8 cellular contexts compared by ENCODE assay signal in genomic region chr2:110858135-110858737, GRCh38.
DNase-seq lines count a peak whose midpoint lies in the region; ATAC-seq and TF ChIP-seq lines count a peak whose summit lies in the region.

No MANE protein-coding gene starts in this region.

- TF ChIP-seq CTCF in stomach (IDR thresholded peaks at IDR 0.05), result no peak
- no peak for TF ChIP-seq CTCF in right atrium auricular region (IDR thresholded peaks at IDR 0.05)

- H3K27ac ChIP-seq in stomach (no peak overlapping the region), right atrium auricular region (no peak overlapping the region)

- H3K9me3 ChIP-seq in stomach (no peaks in the 10 kb centered on the region), right atrium auricular region (no peaks in the 10 kb centered on the region)

- TF ChIP-seq EP300 in stomach (IDR thresholded peaks at IDR 0.05), result no peak

- ATAC-seq in HG03135 (IDR thresholded peaks at IDR 0.05; ENCODE audit: unreplicated experiment), result peak; percentile 90

- no peaks in the 10 kb centered on the region for H3K4me1 ChIP-seq in stomach
- no peaks in the 10 kb centered on the region for H3K4me1 ChIP-seq in right atrium auricular region

- intact Hi-C loops in stomach (cut with DNase I; ENCODE audit: low total_unique reads), result no loop called here

- peak; percentile 42 for DNase-seq in GM19240 (ENCODE audit: insufficient read length, low spot score)
- DNase-seq in activated CD4-positive, alpha-beta T cell treated with anti-CD3 and anti-CD28 coated beads for 1 hour, result peak; percentile 37
- peak; percentile 86 for DNase-seq in globus pallidus (ENCODE audit: low spot score)
- peak; percentile 34 for DNase-seq in stomach
- DNase-seq in right atrium auricular region (ENCODE audit: low spot score), result no peak
- DNase-seq in A172 (ENCODE audit: low spot score), result no peak
- DNase-seq in DMS153 (lab: John Stamatoyannopoulos, UW), result no peak

- no peak for TF ChIP-seq POLR2A in stomach (IDR thresholded peaks at IDR 0.05)

- WGBS in stomach, 5 donors, result 48 to 54% (median 51%) methylated on average over 13 of the region's 13 CpGs

- H3K27me3 ChIP-seq in stomach (peaks cover 0 to 36% (median 0%) of the 10 kb centered on the region in 3 donors), right atrium auricular region (no peaks in the 10 kb centered on the region)

- H3K4me3 ChIP-seq in stomach (no peak overlapping the region), right atrium auricular region (no peak overlapping the region)

- H3K36me3 ChIP-seq in stomach, result no peaks in the 10 kb centered on the region
- no peaks in the 10 kb centered on the region for H3K36me3 ChIP-seq in right atrium auricular region

Comparison
In these comparisons a context has a peak if more than half of its experiments do, and no peak if none do; other contexts are left out.
1. DNase-seq: peak in GM19240 (single experiment), activated CD4-positive, alpha-beta T cell treated with anti-CD3 and anti-CD28 coated beads for 1 hour (single experiment), globus pallidus (single experiment) and stomach (single experiment); none in right atrium auricular region (single experiment), A172 (single experiment) and DMS153 (single experiment).